1 cellular context compared by ENCODE assay signal in the genomic region with DNA sequence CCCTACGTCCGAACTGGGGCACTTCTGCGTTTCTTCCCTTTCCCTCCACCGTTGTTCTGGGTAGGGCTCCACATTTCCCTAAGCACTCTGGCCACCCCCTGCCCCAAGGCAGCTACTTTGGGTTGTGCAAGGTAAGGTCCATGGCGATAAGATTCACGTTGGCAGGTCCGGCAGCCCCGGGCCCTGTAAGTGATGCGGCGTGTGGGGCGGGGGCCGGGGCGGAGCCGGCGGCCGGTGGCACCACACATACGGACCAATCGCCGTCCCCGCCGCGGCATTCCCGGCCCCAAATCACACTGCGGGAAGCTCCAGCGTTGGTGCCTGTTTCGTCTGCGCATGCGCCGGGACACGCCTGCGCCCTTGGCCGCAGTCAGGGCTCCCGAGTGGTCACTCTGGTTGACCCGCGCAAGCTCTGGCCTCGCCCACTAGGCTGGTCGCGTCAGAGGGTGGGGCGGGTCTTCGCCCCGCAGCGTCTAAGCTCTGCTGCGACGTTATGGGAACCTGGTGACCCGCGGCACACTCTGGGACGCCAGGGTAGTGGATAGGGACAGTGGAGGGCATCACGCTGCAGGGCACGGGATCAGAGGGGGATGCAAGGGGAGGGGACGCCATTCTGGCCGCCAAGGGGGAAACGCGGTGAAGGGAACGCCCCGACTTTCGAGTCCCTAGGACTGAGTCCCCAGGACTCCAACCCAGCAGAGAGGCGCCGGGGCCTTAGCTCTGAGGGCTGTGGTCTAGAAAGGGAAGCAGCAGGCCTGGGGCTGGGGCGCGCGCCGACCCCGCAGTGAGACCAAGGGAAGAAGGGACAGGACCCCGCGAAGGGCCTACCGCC.
TF ChIP-seq lines count a peak whose summit lies in the region.

No MANE protein-coding gene starts in this region.

TF ChIP-seq in GM12878, 131 proteins besides CTCF, POLR2A, EP300 and RAD21 (continued from another document):
- TF ChIP-seq, protein P1, sequence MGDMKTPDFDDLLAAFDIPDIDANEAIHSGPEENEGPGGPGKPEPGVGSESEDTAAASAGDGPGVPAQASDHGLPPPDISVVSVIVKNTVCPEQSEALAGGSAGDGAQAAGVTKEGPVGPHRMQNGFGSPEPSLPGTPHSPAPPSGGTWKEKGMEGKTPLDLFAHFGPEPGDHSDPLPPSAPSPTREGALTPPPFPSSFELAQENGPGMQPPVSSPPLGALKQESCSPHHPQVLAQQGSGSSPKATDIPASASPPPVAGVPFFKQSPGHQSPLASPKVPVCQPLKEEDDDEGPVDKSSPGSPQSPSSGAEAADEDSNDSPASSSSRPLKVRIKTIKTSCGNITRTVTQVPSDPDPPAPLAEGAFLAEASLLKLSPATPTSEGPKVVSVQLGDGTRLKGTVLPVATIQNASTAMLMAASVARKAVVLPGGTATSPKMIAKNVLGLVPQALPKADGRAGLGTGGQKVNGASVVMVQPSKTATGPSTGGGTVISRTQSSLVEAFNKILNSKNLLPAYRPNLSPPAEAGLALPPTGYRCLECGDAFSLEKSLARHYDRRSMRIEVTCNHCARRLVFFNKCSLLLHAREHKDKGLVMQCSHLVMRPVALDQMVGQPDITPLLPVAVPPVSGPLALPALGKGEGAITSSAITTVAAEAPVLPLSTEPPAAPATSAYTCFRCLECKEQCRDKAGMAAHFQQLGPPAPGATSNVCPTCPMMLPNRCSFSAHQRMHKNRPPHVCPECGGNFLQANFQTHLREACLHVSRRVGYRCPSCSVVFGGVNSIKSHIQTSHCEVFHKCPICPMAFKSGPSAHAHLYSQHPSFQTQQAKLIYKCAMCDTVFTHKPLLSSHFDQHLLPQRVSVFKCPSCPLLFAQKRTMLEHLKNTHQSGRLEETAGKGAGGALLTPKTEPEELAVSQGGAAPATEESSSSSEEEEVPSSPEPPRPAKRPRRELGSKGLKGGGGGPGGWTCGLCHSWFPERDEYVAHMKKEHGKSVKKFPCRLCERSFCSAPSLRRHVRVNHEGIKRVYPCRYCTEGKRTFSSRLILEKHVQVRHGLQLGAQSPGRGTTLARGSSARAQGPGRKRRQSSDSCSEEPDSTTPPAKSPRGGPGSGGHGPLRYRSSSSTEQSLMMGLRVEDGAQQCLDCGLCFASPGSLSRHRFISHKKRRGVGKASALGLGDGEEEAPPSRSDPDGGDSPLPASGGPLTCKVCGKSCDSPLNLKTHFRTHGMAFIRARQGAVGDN (IDR thresholded peaks at IDR 0.05) = peak; percentile 67; the same call in 1 of the 2 replicates
- TF ChIP-seq SIN3A (IDR thresholded peaks at IDR 0.05; ENCODE audit: low read depth, low read length) (no peak), BMI1 (IDR thresholded peaks at IDR 0.05; ENCODE audit: borderline replicate concordance) (no peak), ZNF217 (IDR thresholded peaks at IDR 0.05) (no peak), POLR2AphosphoS5 (IDR thresholded peaks at IDR 0.05; ENCODE audit: low read length) (no peak; the same call in 1 of the 2 replicates), KAT2A (conservative IDR thresholded peaks at IDR 0.05; ENCODE audit: control insufficient read depth, low read depth, low read length) (no peak), SREBF1 (IDR thresholded peaks at IDR 0.05; ENCODE audit: low read length) (peak; percentile 51; the same call in 1 of the 2 replicates), ZNF384 (IDR thresholded peaks at IDR 0.05; ENCODE audit: borderline replicate concordance, low read depth, low read length) (no peak), ASH2L (IDR thresholded peaks at IDR 0.05; ENCODE audit: borderline replicate concordance, low read depth) (no peak), ATF7 (IDR thresholded peaks at IDR 0.05; ENCODE audit: low read depth) (no peak), ETV6 (conservative IDR thresholded peaks at IDR 0.05 in 1 of 2, IDR thresholded peaks at IDR 0.05 in 1 of 2; ENCODE audit: borderline replicate concordance in 1 of 2, low read depth in 1 of 2) (no peak), ZNF207 (IDR thresholded peaks at IDR 0.05; ENCODE audit: borderline replicate concordance) (no peak), MEF2A (IDR thresholded peaks at IDR 0.05; ENCODE audit: insufficient read depth, low read depth, low read length) (no peak), NR2F1 (conservative IDR thresholded peaks at IDR 0.05) (peak; percentile 82), RELA (IDR thresholded peaks at IDR 0.05; ENCODE audit: borderline replicate concordance, partially characterized antibody) (no peak), NFIC (IDR thresholded peaks at IDR 0.05; ENCODE audit: low read depth, low read length) (no peak), HDGF (IDR thresholded peaks at IDR 0.05) (peak; percentile 83; the same call in 1 of the 2 replicates), RUNX3 (IDR thresholded peaks at IDR 0.05; ENCODE audit: low read length) (no peak), NR2C1 (IDR thresholded peaks at IDR 0.05) (no peak), SMAD5 (IDR thresholded peaks at IDR 0.05; ENCODE audit: low read depth) (peak; percentile 14; the same call in 1 of the 2 replicates), DPF2 (IDR thresholded peaks at IDR 0.05) (no peak)
- TF ChIP-seq, protein P2, sequence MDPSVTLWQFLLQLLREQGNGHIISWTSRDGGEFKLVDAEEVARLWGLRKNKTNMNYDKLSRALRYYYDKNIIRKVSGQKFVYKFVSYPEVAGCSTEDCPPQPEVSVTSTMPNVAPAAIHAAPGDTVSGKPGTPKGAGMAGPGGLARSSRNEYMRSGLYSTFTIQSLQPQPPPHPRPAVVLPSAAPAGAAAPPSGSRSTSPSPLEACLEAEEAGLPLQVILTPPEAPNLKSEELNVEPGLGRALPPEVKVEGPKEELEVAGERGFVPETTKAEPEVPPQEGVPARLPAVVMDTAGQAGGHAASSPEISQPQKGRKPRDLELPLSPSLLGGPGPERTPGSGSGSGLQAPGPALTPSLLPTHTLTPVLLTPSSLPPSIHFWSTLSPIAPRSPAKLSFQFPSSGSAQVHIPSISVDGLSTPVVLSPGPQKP (IDR thresholded peaks at IDR 0.05; ENCODE audit: low read depth, low read length) = no peak
- TF ChIP-seq, protein P3, sequence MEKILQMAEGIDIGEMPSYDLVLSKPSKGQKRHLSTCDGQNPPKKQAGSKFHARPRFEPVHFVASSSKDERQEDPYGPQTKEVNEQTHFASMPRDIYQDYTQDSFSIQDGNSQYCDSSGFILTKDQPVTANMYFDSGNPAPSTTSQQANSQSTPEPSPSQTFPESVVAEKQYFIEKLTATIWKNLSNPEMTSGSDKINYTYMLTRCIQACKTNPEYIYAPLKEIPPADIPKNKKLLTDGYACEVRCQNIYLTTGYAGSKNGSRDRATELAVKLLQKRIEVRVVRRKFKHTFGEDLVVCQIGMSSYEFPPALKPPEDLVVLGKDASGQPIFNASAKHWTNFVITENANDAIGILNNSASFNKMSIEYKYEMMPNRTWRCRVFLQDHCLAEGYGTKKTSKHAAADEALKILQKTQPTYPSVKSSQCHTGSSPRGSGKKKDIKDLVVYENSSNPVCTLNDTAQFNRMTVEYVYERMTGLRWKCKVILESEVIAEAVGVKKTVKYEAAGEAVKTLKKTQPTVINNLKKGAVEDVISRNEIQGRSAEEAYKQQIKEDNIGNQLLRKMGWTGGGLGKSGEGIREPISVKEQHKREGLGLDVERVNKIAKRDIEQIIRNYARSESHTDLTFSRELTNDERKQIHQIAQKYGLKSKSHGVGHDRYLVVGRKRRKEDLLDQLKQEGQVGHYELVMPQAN (conservative IDR thresholded peaks at IDR 0.05) = no peak
- TF ChIP-seq, protein P4, sequence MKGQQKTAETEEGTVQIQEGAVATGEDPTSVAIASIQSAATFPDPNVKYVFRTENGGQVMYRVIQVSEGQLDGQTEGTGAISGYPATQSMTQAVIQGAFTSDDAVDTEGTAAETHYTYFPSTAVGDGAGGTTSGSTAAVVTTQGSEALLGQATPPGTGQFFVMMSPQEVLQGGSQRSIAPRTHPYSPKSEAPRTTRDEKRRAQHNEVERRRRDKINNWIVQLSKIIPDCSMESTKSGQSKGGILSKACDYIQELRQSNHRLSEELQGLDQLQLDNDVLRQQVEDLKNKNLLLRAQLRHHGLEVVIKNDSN (IDR thresholded peaks at IDR 0.05; ENCODE audit: borderline replicate concordance, extremely low read length, insufficient read depth, low read depth, low read length) = no peak
- TF ChIP-seq, protein P5, sequence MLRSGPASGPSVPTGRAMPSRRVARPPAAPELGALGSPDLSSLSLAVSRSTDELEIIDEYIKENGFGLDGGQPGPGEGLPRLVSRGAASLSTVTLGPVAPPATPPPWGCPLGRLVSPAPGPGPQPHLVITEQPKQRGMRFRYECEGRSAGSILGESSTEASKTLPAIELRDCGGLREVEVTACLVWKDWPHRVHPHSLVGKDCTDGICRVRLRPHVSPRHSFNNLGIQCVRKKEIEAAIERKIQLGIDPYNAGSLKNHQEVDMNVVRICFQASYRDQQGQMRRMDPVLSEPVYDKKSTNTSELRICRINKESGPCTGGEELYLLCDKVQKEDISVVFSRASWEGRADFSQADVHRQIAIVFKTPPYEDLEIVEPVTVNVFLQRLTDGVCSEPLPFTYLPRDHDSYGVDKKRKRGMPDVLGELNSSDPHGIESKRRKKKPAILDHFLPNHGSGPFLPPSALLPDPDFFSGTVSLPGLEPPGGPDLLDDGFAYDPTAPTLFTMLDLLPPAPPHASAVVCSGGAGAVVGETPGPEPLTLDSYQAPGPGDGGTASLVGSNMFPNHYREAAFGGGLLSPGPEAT (IDR thresholded peaks at IDR 0.05; ENCODE audit: low read depth) = no peak
